In genomic region chr11:94639901-94640721, GRCh38 we compare ENCODE assay signal across 1 cellular context.
TF ChIP-seq lines count a peak whose summit lies in the region.

No MANE protein-coding gene starts in this region.

TF ChIP-seq in HCT116, 20 proteins besides CTCF, POLR2A, EP300 and RAD21 (continued from another document):
- TF ChIP-seq, protein P1, sequence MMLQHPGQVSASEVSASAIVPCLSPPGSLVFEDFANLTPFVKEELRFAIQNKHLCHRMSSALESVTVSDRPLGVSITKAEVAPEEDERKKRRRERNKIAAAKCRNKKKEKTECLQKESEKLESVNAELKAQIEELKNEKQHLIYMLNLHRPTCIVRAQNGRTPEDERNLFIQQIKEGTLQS (IDR thresholded peaks at IDR 0.05), result no peak
- TF ChIP-seq SIN3A (IDR thresholded peaks at IDR 0.05; ENCODE audit: low read depth) (peak; percentile 85; the same call in 1 of the 2 replicates), TCF7L2 (IDR thresholded peaks at IDR 0.05; ENCODE audit: borderline replicate concordance, extremely low read depth, insufficient read depth, insufficient read length) (no peak), EZH2 (IDR thresholded peaks at IDR 0.05) (no peak), YY1 (IDR thresholded peaks at IDR 0.05; ENCODE audit: extremely low read depth, insufficient replicate concordance, low read depth, low read length) (no peak), JUND (IDR thresholded peaks at IDR 0.05) (no peak), EZH2phosphoT487 (IDR thresholded peaks at IDR 0.05; ENCODE audit: borderline replicate concordance) (no peak), SRF (IDR thresholded peaks at IDR 0.05; ENCODE audit: low read depth) (no peak), MAX (IDR thresholded peaks at IDR 0.05) (peak; percentile 82), POLR2AphosphoS5 (IDR thresholded peaks at IDR 0.05; ENCODE audit: low read depth, low read length) (peak; percentile 99), EGR1 (IDR thresholded peaks at IDR 0.05; ENCODE audit: low read depth) (peak; percentile 41; the same call in 1 of the 2 replicates), ZNF274 (IDR thresholded peaks at IDR 0.05; ENCODE audit: low read depth, low read length) (no peak), CEBPB (IDR thresholded peaks at IDR 0.05; ENCODE audit: low read depth) (no peak), FOSL1 (IDR thresholded peaks at IDR 0.05; ENCODE audit: low read depth) (no peak)
- TF ChIP-seq, protein P2, sequence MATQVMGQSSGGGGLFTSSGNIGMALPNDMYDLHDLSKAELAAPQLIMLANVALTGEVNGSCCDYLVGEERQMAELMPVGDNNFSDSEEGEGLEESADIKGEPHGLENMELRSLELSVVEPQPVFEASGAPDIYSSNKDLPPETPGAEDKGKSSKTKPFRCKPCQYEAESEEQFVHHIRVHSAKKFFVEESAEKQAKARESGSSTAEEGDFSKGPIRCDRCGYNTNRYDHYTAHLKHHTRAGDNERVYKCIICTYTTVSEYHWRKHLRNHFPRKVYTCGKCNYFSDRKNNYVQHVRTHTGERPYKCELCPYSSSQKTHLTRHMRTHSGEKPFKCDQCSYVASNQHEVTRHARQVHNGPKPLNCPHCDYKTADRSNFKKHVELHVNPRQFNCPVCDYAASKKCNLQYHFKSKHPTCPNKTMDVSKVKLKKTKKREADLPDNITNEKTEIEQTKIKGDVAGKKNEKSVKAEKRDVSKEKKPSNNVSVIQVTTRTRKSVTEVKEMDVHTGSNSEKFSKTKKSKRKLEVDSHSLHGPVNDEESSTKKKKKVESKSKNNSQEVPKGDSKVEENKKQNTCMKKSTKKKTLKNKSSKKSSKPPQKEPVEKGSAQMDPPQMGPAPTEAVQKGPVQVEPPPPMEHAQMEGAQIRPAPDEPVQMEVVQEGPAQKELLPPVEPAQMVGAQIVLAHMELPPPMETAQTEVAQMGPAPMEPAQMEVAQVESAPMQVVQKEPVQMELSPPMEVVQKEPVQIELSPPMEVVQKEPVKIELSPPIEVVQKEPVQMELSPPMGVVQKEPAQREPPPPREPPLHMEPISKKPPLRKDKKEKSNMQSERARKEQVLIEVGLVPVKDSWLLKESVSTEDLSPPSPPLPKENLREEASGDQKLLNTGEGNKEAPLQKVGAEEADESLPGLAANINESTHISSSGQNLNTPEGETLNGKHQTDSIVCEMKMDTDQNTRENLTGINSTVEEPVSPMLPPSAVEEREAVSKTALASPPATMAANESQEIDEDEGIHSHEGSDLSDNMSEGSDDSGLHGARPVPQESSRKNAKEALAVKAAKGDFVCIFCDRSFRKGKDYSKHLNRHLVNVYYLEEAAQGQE (IDR thresholded peaks at IDR 0.05; ENCODE audit: low read depth), result no peak
TF ChIP-seq in HCT116: peak in this region for 8.
